In genomic region chrX:70088791-70089190, GRCh38 we compare ENCODE assay signal across 22 cellular contexts. TPM values are rescaled to one million over a fixed set of nuclear protein-coding genes. Genes with fewer than 3 reads are reported as not detected.
DNase-seq lines count a peak whose midpoint lies in the region; ATAC-seq, FAIRE-seq and TF ChIP-seq lines count a peak whose summit lies in the region.
"Had no signal": no experiment of that assay in that cellular context is flagged by ENCODE, and none has a peak within 500 bp of the region (broad histone marks: within the 10 kb centered on the region; RNA-seq: fewer than 3 reads in every experiment).

No MANE protein-coding gene starts in this region.

- in situ Hi-C loops in IMR-90 (cut with MboI; ENCODE audit: low sequenced_read_pairs), result no loop called here

- no peaks in the 10 kb centered on the region for H4K20me1 ChIP-seq in IMR-90 (ENCODE audit: insufficient read depth, low read length)
- H4K20me1 ChIP-seq: BLaER1 treated with 17β-estradiol and CSF1 and Interleukin-3, amounts not matched to agents 10 nM and 100 nM had no signal

- peak overlapping the region; percentile 25; the same call in 1 of the 2 replicates for H2BK20ac ChIP-seq in IMR-90 (ENCODE audit: low read depth, low read length)

- no peak overlapping the region for H2AK9ac ChIP-seq in IMR-90 (replicated peaks; ENCODE audit: low read depth, low read length, poor library complexity)

- H3K23ac ChIP-seq in IMR-90 (ENCODE audit: low read depth, low read length), result no peak overlapping the region

- H4K5ac ChIP-seq in IMR-90 (ENCODE audit: low read depth, low read length), result no peak overlapping the region; the same call in 1 of the 2 replicates

- TF ChIP-seq RAD21 in IMR-90 (IDR thresholded peaks at IDR 0.05; ENCODE audit: low read length), result no peak

- FAIRE-seq in GM12892 (lab: Jason Lieb, UNC), result no peak
- FAIRE-seq: GM19239, H1 had no signal

- no peaks in the 10 kb centered on the region for H3K36me3 Mint-ChIP-seq in CD8-positive, alpha-beta memory T cell
- H3K36me3 Mint-ChIP-seq: CD4-positive, CD25-positive, alpha-beta regulatory T cell; IgD-negative memory B cell had no signal

- H3K4me1 ChIP-seq in IMR-90 (ENCODE audit: control insufficient read depth, insufficient read depth, low read length) (peaks cover 7% of the 10 kb centered on the region), thyroid gland (peaks cover 11 to 17% of the 10 kb centered on the region in 2 donors)
- no peaks in the 10 kb centered on the region for H3K4me1 ChIP-seq in CD8-positive, alpha-beta memory T cell (ENCODE audit: insufficient read depth, low read length)

- H3K79me1 ChIP-seq in IMR-90 (ENCODE audit: low read depth in 1 of 2, low read length in 2 of 2), result no peaks in the 10 kb centered on the region

- H3K4me1 Mint-ChIP-seq in CD8-positive, alpha-beta memory T cell, result no peaks in the 10 kb centered on the region
- H3K4me1 Mint-ChIP-seq: CD4-positive, CD25-positive, alpha-beta regulatory T cell; IgD-negative memory B cell had no signal

- H4K91ac ChIP-seq in IMR-90 (ENCODE audit: insufficient read depth, low read depth, low read length), result no peak overlapping the region

- intact Hi-C loops in IMR-90 (cut with micrococcal nuclease), result no loop called here
- intact Hi-C loops in thyroid gland (cut with DNase I), result no loop called here

- H2AFZ ChIP-seq in IMR-90 (replicated peaks; ENCODE audit: low read length, poor library complexity), result no peak overlapping the region

- no peak overlapping the region for H2BK15ac ChIP-seq in IMR-90 (ENCODE audit: low read depth, low read length)

- dilution Hi-C loops in IMR-90 (cut with HindIII; ENCODE audit: low sequenced_read_pairs, unreplicated experiment), result no loop called here

- DNase-seq in IMR-90 (no peak), kidney tubule cell (ENCODE audit: low spot score) (peak; percentile 80), thyroid gland (peak; percentile 57 to 68), GM12892 (ENCODE audit: insufficient read length) (no peak)
- no peak for DNase-seq in CD8-positive, alpha-beta memory T cell
- DNase-seq: ACHN; Calu3; CD4-positive, CD25-positive, alpha-beta regulatory T cell; DMS 273 treated with DMSO at 0.1 percent for 48 hours; DMS79 treated with DMSO at 0.1 percent for 48 hours; EL; GDM1; HCEC 1CT; KG1 had no signal

- H3K9me3 ChIP-seq in IMR-90 (ENCODE audit: control insufficient read depth, insufficient read depth, low read length) (no peaks in the 10 kb centered on the region), thyroid gland (no peaks in the 10 kb centered on the region)
- no peaks in the 10 kb centered on the region for H3K9me3 ChIP-seq in CD8-positive, alpha-beta memory T cell (ENCODE audit: low read length)
- H3K9me3 ChIP-seq: BLaER1 treated with 17β-estradiol and CSF1 and Interleukin-3, amounts not matched to agents 10 nM and 100 nM had no signal

- CTCF ChIA-PET in IMR-90 (lab: Yijun Ruan, JAX), result no interaction called here
- CTCF ChIA-PET in CD8-positive, alpha-beta memory T cell (lab: Charles Lee), result interaction anchor here (1.4 kb wide), 1 partner anchor 9 kb away, joined by 5 read pairs; no protein-coding TSS in a partner anchor

- no peak overlapping the region for H3K4me2 ChIP-seq in IMR-90 (ENCODE audit: low read depth, low read length)

- peak overlapping the region; percentile 52; the same call in 1 of the 2 replicates for H3K27ac ChIP-seq in IMR-90 (ENCODE audit: insufficient read depth, low read length)
- H3K27ac ChIP-seq in VCaP, result peak overlapping the region; percentile 90
- H3K27ac ChIP-seq in thyroid gland, result peak overlapping the region in 2 of 3 donors; percentile 59 to 60
- H3K27ac ChIP-seq in CD8-positive, alpha-beta memory T cell (ENCODE audit: low read depth, low read length), result no peak overlapping the region
- H3K27ac ChIP-seq: BLaER1 treated with 17β-estradiol and CSF1 and Interleukin-3, amounts not matched to agents 10 nM and 100 nM had no signal

- H3K36me3 ChIP-seq in IMR-90 (ENCODE audit: control insufficient read depth, insufficient read depth, low read length), result no peaks in the 10 kb centered on the region
- H3K36me3 ChIP-seq in thyroid gland, result no peaks in the 10 kb centered on the region
- no peaks in the 10 kb centered on the region for H3K36me3 ChIP-seq in CD8-positive, alpha-beta memory T cell (ENCODE audit: insufficient read depth, low read length)
- H3K36me3 ChIP-seq: BLaER1 treated with 17β-estradiol and CSF1 and Interleukin-3, amounts not matched to agents 10 nM and 100 nM had no signal

- H3K27me3 ChIP-seq in IMR-90 (ENCODE audit: control insufficient read depth, insufficient read depth, low read length) (peaks cover 2% of the 10 kb centered on the region), thyroid gland (no peaks in the 10 kb centered on the region)
- H3K27me3 ChIP-seq in CD8-positive, alpha-beta memory T cell (ENCODE audit: insufficient read depth, low read length, poor library complexity, severe bottlenecking), result no peaks in the 10 kb centered on the region

- ATAC-seq in IMR-90 (ENCODE audit: low read depth) (no peak), GM21717 (IDR thresholded peaks at IDR 0.05; ENCODE audit: unreplicated experiment) (no peak)

- H2BK120ac ChIP-seq in IMR-90 (ENCODE audit: low read depth, low read length), result peak overlapping the region; percentile 49; the same call in 1 of the 2 replicates

- no peak overlapping the region for H3K4me3 Mint-ChIP-seq in CD8-positive, alpha-beta memory T cell
- H3K4me3 Mint-ChIP-seq: CD4-positive, CD25-positive, alpha-beta regulatory T cell had no signal

- BruUV-seq in IMR-90 (replicated peaks; lab: Mats Ljungman, UMichigan), result no TSS peak

- H3K9ac ChIP-seq in IMR-90 (ENCODE audit: low read depth, low read length), result no peak overlapping the region
- H3K9ac ChIP-seq: BLaER1 treated with 17β-estradiol and CSF1 and Interleukin-3, amounts not matched to agents 10 nM and 100 nM had no signal

- H3K27me3 Mint-ChIP-seq in CD8-positive, alpha-beta memory T cell, result peaks cover 0 to 9% of the 10 kb centered on the region in 2 donors

- TF ChIP-seq CTCF in IMR-90 (conservative IDR thresholded peaks at IDR 0.05; ENCODE audit: low read depth, low read length), result no peak
- TF ChIP-seq CTCF in VCaP (conservative IDR thresholded peaks at IDR 0.05), result no peak
- no peak for TF ChIP-seq CTCF in thyroid gland (IDR thresholded peaks at IDR 0.05)

- no peak overlapping the region; the same call in 1 of the 2 replicates for H3K18ac ChIP-seq in IMR-90 (ENCODE audit: low read depth, low read length)

- H2AK5ac ChIP-seq in IMR-90 (ENCODE audit: low read depth, low read length), result no peak overlapping the region

- no peak overlapping the region for H2BK5ac ChIP-seq in IMR-90 (ENCODE audit: low read depth, low read length, poor library complexity, severe bottlenecking)

- no peak overlapping the region for H3K4me3 ChIP-seq in IMR-90 (ENCODE audit: insufficient read depth, low read depth, low read length)
- H3K4me3 ChIP-seq in thyroid gland (replicated peaks in 1 of 3), result no peak overlapping the region
- no peak overlapping the region for H3K4me3 ChIP-seq in CD8-positive, alpha-beta memory T cell (ENCODE audit: low read length)
- H3K4me3 ChIP-seq: BLaER1 treated with 17β-estradiol and CSF1 and Interleukin-3, amounts not matched to agents 10 nM and 100 nM had no signal

- H3K4ac ChIP-seq in IMR-90 (ENCODE audit: low read depth, low read length), result 0 out of 2 replicates have a peak overlapping the region, but pooled peaks have one; percentile 23

- H3K56ac ChIP-seq in IMR-90 (ENCODE audit: extremely low read depth, insufficient read depth, low read length), result no peak overlapping the region

- no peak for TF ChIP-seq POLR2A in IMR-90 (IDR thresholded peaks at IDR 0.05; ENCODE audit: low read depth, low read length)
- TF ChIP-seq POLR2A in thyroid gland (IDR thresholded peaks at IDR 0.05), result no peak
- TF ChIP-seq POLR2A in GM12892 (IDR thresholded peaks at IDR 0.05; ENCODE audit: low read depth, low read length), result no peak

- no peaks in the 10 kb centered on the region for H3K9me1 ChIP-seq in IMR-90 (ENCODE audit: insufficient read depth, low read length)

- H3K14ac ChIP-seq in IMR-90 (replicated peaks; ENCODE audit: low read depth, low read length), result 0 out of 2 replicates have a peak overlapping the region, but pooled peaks have one; percentile 11

- no peaks in the 10 kb centered on the region for H3K9me3 Mint-ChIP-seq in CD8-positive, alpha-beta memory T cell
- H3K9me3 Mint-ChIP-seq: IgD-negative memory B cell had no signal

- H3K27ac Mint-ChIP-seq in CD8-positive, alpha-beta memory T cell, result no peak overlapping the region
- H3K27ac Mint-ChIP-seq: CD4-positive, CD25-positive, alpha-beta regulatory T cell had no signal

- no peak overlapping the region; a peak in 1 of 4 replicates for H4K8ac ChIP-seq in IMR-90 (ENCODE audit: low read depth in 2 of 2, low read length in 2 of 2)

- POLR2A ChIA-PET in IMR-90 (lab: Charles Lee; ENCODE audit: unreplicated experiment), result no interaction called here
- POLR2A ChIA-PET in CD8-positive, alpha-beta memory T cell (lab: Charles Lee), result no interaction called here

RNA-seq across cellular contexts. Expression of gene OTUD6A, which starts 26.5 kb away (rescaled TPM):
- total RNA-seq in IMR-90 (2012; rRNA removed) (not detected in 2 replicates), thyroid gland (not detected)
- polyA plus RNA-seq in IMR-90 (2012; rRNA removed), result not detected in 2 replicates
- not detected in 2 replicates for polyA plus RNA-seq in IMR-90 (2012; cell fraction: cytosol; rRNA removed)
- not detected in 2 replicates for polyA plus RNA-seq in IMR-90 (2012; cell fraction: nucleus; rRNA removed; ENCODE audit: low replicate concordance)
- not detected for polyA plus RNA-seq in GM12892 (2012; ENCODE audit: missing spikeins)
- total RNA-seq in CD8-positive, alpha-beta memory T cell, result not detected
- not detected for polyA plus RNA-seq in CD8-positive, alpha-beta memory T cell
- total RNA-seq: A172; Calu3; CD4-positive, CD25-positive, alpha-beta regulatory T cell; HT-29 had no signal
- polyA plus RNA-seq: CD4-positive, CD25-positive, alpha-beta regulatory T cell; IgD-negative memory B cell had no signal

RNA-seq across cellular contexts. Expression of gene AWAT2, which starts 39.1 kb away (rescaled TPM):
- total RNA-seq in IMR-90 (2012; rRNA removed) (under 0.01 TPM in 1 of 2 replicates, not detected in the other), thyroid gland (not detected)
- not detected in 2 replicates for polyA plus RNA-seq in IMR-90 (2012; rRNA removed)
- polyA plus RNA-seq in IMR-90 (2012; cell fraction: cytosol; rRNA removed), result 0.06 TPM in 1 of 2 replicates, not detected in the other
- 0.08 TPM in 1 of 2 replicates, not detected in the other for polyA plus RNA-seq in IMR-90 (2012; cell fraction: nucleus; rRNA removed; ENCODE audit: low replicate concordance)
- not detected for polyA plus RNA-seq in GM12892 (2012; ENCODE audit: missing spikeins)
- total RNA-seq in CD8-positive, alpha-beta memory T cell, result not detected
- not detected for polyA plus RNA-seq in CD8-positive, alpha-beta memory T cell
- total RNA-seq: A172; Calu3; CD4-positive, CD25-positive, alpha-beta regulatory T cell; H1; HT-29 had no signal
- polyA plus RNA-seq: CD4-positive, CD25-positive, alpha-beta regulatory T cell; H1; IgD-negative memory B cell had no signal

RNA-seq across cellular contexts. Expression of gene IGBP1, which starts 44.5 kb away (rescaled TPM):
- 75.3 and 87.1 TPM in 2 replicates for total RNA-seq in IMR-90 (2012; rRNA removed)
- polyA plus RNA-seq in IMR-90 (2012; rRNA removed), result 48.2 and 51.8 TPM in 2 replicates
- polyA plus RNA-seq in IMR-90 (2012; cell fraction: cytosol; rRNA removed), result 17.9 and 28.5 TPM in 2 replicates
- 7.0 and 26.5 TPM in 2 replicates for polyA plus RNA-seq in IMR-90 (2012; cell fraction: nucleus; rRNA removed; ENCODE audit: low replicate concordance)
- 10 to 100 TPM; 63.5 to 96.7 (median 80.7) TPM for total RNA-seq in thyroid gland
- polyA plus RNA-seq in GM12892 (2012; ENCODE audit: missing spikeins), result 62.6 TPM
- total RNA-seq in CD8-positive, alpha-beta memory T cell, result 10 to 100 TPM; 33.6 TPM
- polyA plus RNA-seq in CD8-positive, alpha-beta memory T cell, result 59.3 TPM

Comparison
In these comparisons a context has a peak if more than half of its experiments do, and no peak if none do; other contexts are left out.
1. DNase-seq: peak in kidney tubule cell (single experiment) and thyroid gland (2 of 2); none in IMR-90 (single experiment), GM12892 (single experiment) and CD8-positive, alpha-beta memory T cell (0 of 5).